Comparison of ENCODE assay signal across 11 cellular contexts in the genomic region with DNA sequence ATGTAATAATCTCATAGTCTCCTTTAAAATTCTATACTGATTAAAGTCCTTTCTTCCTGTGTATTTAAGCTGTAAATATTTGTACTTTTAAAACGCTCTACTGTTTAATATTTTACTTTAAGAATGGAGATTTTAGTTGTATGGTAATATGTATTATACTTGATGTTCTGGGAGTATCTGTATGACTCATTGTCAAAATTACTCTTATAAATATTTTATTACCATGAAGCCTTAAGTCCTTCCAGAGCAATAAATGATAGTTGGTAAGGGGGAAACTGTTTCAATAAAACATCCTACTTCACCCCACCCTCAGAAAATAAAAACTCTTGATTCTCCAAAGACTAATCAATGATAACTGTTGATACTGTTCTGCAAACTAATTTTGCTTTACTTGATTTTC. TPM values are rescaled to one million over a fixed set of nuclear protein-coding genes. Genes with fewer than 3 reads are reported as not detected.
A peak's percentile ranks its signal among the peaks of the same experiment; 100 is the strongest.
DNase-seq lines count a peak whose midpoint lies in the region; ATAC-seq, FAIRE-seq and TF ChIP-seq lines count a peak whose summit lies in the region.
"Had no signal": no experiment of that assay in that cellular context is flagged by ENCODE, and none has a peak within 500 bp of the region (broad histone marks: within the 10 kb centered on the region; RNA-seq: fewer than 3 reads in every experiment).

No MANE protein-coding gene starts in this region.

- peak; percentile 79 for FAIRE-seq in small intestine (lab: Jason Lieb, UNC)

- TF ChIP-seq POLR2A in HCT116 (IDR thresholded peaks at IDR 0.05; ENCODE audit: borderline replicate concordance, extremely low read depth, insufficient read depth, insufficient read length), result no peak

- ATAC-seq in HCT116 (no peak), HG02623 (IDR thresholded peaks at IDR 0.05; ENCODE audit: unreplicated experiment) (no peak), HG03135 (IDR thresholded peaks at IDR 0.05; ENCODE audit: unreplicated experiment) (no peak), GM21381 (IDR thresholded peaks at IDR 0.05; ENCODE audit: unreplicated experiment) (no peak)

- peak overlapping the region; percentile 87 for H2AFZ ChIP-seq in HCT116 (ENCODE audit: low read depth, low read length, poor library complexity, severe bottlenecking)
- no peak overlapping the region for H2AFZ ChIP-seq in hepatocyte

- peaks cover 0 to 3% of the 10 kb centered on the region in 2 experiments; a peak in 1 of 4 replicates for H3K4me1 ChIP-seq in HCT116 (ENCODE audit: control insufficient read depth in 1 of 2, insufficient read depth in 2 of 2, low read length in 2 of 2)
- H3K4me1 ChIP-seq in hepatocyte (ENCODE audit: insufficient read depth), result no peaks in the 10 kb centered on the region
- H3K4me1 ChIP-seq in small intestine (ENCODE audit: control insufficient read depth in 2 of 2, insufficient read depth in 1 of 2, low read depth in 1 of 2, low read length in 1 of 2), result no peaks in the 10 kb centered on the region
- H3K4me1 ChIP-seq: foreskin keratinocyte had no signal

- POLR2A ChIA-PET in HCT116 (lab: Charles Lee), result no interaction called here

- H3K27ac ChIP-seq in HCT116 (ENCODE audit: low read depth, low read length) (no peak overlapping the region), angular gyrus (ENCODE audit: low read depth, low read length) (peak overlapping the region; percentile 40), hepatocyte (peak overlapping the region; percentile 16), small intestine (ENCODE audit: low read depth in 1 of 2, low read length in 1 of 2) (no peak overlapping the region)
- H3K27ac ChIP-seq: cardiac muscle cell, foreskin keratinocyte, GM23248 had no signal

- peak overlapping the region; percentile 20; the same call in 1 of the 2 replicates for H3K4me2 ChIP-seq in HCT116 (ENCODE audit: low read length)
- peak overlapping the region; percentile 71 for H3K4me2 ChIP-seq in hepatocyte

- CTCF ChIA-PET in HCT116 (lab: Charles Lee), result interaction anchor here (0.6 to 2.8 kb wide), 9 partner anchors 8 to 1573 kb away, joined by 3 to 10 read pairs (median 4); no protein-coding TSS in a partner anchor

- H3K79me2 ChIP-seq in HCT116 (ENCODE audit: insufficient read depth, low read length), result no peaks in the 10 kb centered on the region
- H3K79me2 ChIP-seq in hepatocyte, result peaks cover 14% of the 10 kb centered on the region

- no peak for TF ChIP-seq RAD21 in HCT116 (IDR thresholded peaks at IDR 0.05; ENCODE audit: low read depth)

- TF ChIP-seq CTCF in HCT116 (IDR thresholded peaks at IDR 0.05 in 2 of 3, conservative IDR thresholded peaks at IDR 0.05 in 1 of 3; ENCODE audit: borderline replicate concordance in 1 of 3, insufficient read depth in 1 of 3, low read depth in 2 of 3, low read length in 2 of 3) (no peak), hepatocyte (IDR thresholded peaks at IDR 0.05; ENCODE audit: poor library complexity) (no peak)

- H3K36me3 ChIP-seq in HCT116 (ENCODE audit: control insufficient read depth in 1 of 2, insufficient read depth in 2 of 2, low read length in 2 of 2), result no peaks in the 10 kb centered on the region
- H3K36me3 ChIP-seq in hepatocyte (replicated peaks; ENCODE audit: insufficient read depth, low read depth), result no peaks in the 10 kb centered on the region
- H3K36me3 ChIP-seq in small intestine (ENCODE audit: control insufficient read depth in 2 of 2, insufficient read depth in 2 of 2, low read length in 2 of 2), result no peaks in the 10 kb centered on the region
- H3K36me3 ChIP-seq: cardiac muscle cell had no signal

- H3K9me3 ChIP-seq in HCT116 (ENCODE audit: control insufficient read depth in 1 of 2, insufficient read depth in 1 of 2, low read depth in 1 of 2, low read length in 2 of 2), result no peaks in the 10 kb centered on the region
- no peaks in the 10 kb centered on the region for H3K9me3 ChIP-seq in hepatocyte (ENCODE audit: low read depth)
- H3K9me3 ChIP-seq in small intestine (ENCODE audit: control insufficient read depth, low read depth), result no peaks in the 10 kb centered on the region

- no TSS peak for BruUV-seq in HCT116 (replicated peaks; lab: Mats Ljungman, UMichigan)

- no peak overlapping the region for H3K4me3 ChIP-seq in HCT116 (replicated peaks in 1 of 2; ENCODE audit: low read depth in 1 of 2, low read length in 2 of 2)
- peak overlapping the region; percentile 16 for H3K4me3 ChIP-seq in hepatocyte
- no peak overlapping the region for H3K4me3 ChIP-seq in small intestine (ENCODE audit: low read depth in 1 of 2, low read length in 2 of 2)
- H3K4me3 ChIP-seq: cardiac muscle cell, GM23248 had no signal

- H3K9ac ChIP-seq in HCT116 (ENCODE audit: low read length), result no peak overlapping the region
- H3K9ac ChIP-seq: GM23248 had no signal

- no peaks in the 10 kb centered on the region for H3K27me3 ChIP-seq in HCT116 (ENCODE audit: insufficient read depth, low read length)
- peaks cover 3% of the 10 kb centered on the region for H3K27me3 ChIP-seq in hepatocyte
- peaks cover 0 to 1% of the 10 kb centered on the region in 2 donors for H3K27me3 ChIP-seq in small intestine (ENCODE audit: control insufficient read depth in 2 of 2, insufficient read depth in 2 of 2, low read length in 2 of 2)
- H3K27me3 ChIP-seq: cardiac muscle cell had no signal

- DNase-seq in HCT116 (ENCODE audit: low read depth, low spot score), result no peak
- no peak for DNase-seq in hepatocyte (ENCODE audit: low spot score)
- no peak for DNase-seq in small intestine
- DNase-seq in dermis blood vessel endothelial cell, result no peak

- no peaks in the 10 kb centered on the region for H4K20me1 ChIP-seq in HCT116 (ENCODE audit: insufficient read depth)
- no peaks in the 10 kb centered on the region for H4K20me1 ChIP-seq in hepatocyte (ENCODE audit: insufficient read depth, poor library complexity, severe bottlenecking)

- H3K9me2 ChIP-seq in HCT116 (ENCODE audit: insufficient read depth), result no peaks in the 10 kb centered on the region
- H3K9me2 ChIP-seq in hepatocyte (replicated peaks; ENCODE audit: insufficient read depth), result no peaks in the 10 kb centered on the region

- RAD21 ChIA-PET in HCT116 (lab: Charles Lee; ENCODE audit: low non-redundant PET in 1 of 2, low total read pairs in 2 of 2, uncharacterized antibody in 2 of 2, unreplicated experiment in 2 of 2), result interaction anchor here in 1 of 2 experiments (0.8 kb wide), 1 partner anchor 534 kb away, joined by 3 read pairs; no protein-coding TSS in a partner anchor

- intact Hi-C loops in HCT116 (cut with micrococcal nuclease), result loop anchor here (1.0 to 5.0 kb wide), 4 partner anchors 536 to 1566 kb away; no protein-coding TSS in a partner anchor

- WGBS in hepatocyte (ENCODE audit: low lambda C conversion rate, missing lambda C conversion rate), result 14% methylated on average over 1 of the region's 1 CpG
- 6 to 29% (median 9%) methylated on average over 1 of the region's 1 CpG for WGBS in small intestine, 3 donors

TF ChIP-seq in HCT116, 20 proteins besides CTCF, POLR2A, EP300 and RAD21:
- TF ChIP-seq SP1 (IDR thresholded peaks at IDR 0.05; ENCODE audit: low read depth) (no peak), EZH2phosphoT487 (IDR thresholded peaks at IDR 0.05; ENCODE audit: borderline replicate concordance) (no peak), SRF (IDR thresholded peaks at IDR 0.05; ENCODE audit: low read depth) (no peak), EZH2 (IDR thresholded peaks at IDR 0.05) (no peak), ZFX (IDR thresholded peaks at IDR 0.05) (no peak), FOSL1 (IDR thresholded peaks at IDR 0.05; ENCODE audit: low read depth) (no peak), CBX3 (IDR thresholded peaks at IDR 0.05; ENCODE audit: low read depth) (no peak), YY1 (IDR thresholded peaks at IDR 0.05; ENCODE audit: extremely low read depth, insufficient replicate concordance, low read depth, low read length) (no peak), CEBPB (IDR thresholded peaks at IDR 0.05; ENCODE audit: low read depth) (no peak), ELF1 (IDR thresholded peaks at IDR 0.05; ENCODE audit: borderline replicate concordance, low read depth) (no peak)
- TF ChIP-seq, protein P1, sequence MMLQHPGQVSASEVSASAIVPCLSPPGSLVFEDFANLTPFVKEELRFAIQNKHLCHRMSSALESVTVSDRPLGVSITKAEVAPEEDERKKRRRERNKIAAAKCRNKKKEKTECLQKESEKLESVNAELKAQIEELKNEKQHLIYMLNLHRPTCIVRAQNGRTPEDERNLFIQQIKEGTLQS (IDR thresholded peaks at IDR 0.05), result no peak
- TF ChIP-seq, protein P2, sequence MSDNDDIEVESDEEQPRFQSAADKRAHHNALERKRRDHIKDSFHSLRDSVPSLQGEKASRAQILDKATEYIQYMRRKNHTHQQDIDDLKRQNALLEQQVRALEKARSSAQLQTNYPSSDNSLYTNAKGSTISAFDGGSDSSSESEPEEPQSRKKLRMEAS (IDR thresholded peaks at IDR 0.05), result no peak
- TF ChIP-seq, protein P3, sequence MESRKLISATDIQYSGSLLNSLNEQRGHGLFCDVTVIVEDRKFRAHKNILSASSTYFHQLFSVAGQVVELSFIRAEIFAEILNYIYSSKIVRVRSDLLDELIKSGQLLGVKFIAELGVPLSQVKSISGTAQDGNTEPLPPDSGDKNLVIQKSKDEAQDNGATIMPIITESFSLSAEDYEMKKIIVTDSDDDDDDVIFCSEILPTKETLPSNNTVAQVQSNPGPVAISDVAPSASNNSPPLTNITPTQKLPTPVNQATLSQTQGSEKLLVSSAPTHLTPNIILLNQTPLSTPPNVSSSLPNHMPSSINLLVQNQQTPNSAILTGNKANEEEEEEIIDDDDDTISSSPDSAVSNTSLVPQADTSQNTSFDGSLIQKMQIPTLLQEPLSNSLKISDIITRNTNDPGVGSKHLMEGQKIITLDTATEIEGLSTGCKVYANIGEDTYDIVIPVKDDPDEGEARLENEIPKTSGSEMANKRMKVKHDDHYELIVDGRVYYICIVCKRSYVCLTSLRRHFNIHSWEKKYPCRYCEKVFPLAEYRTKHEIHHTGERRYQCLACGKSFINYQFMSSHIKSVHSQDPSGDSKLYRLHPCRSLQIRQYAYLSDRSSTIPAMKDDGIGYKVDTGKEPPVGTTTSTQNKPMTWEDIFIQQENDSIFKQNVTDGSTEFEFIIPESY (IDR thresholded peaks at IDR 0.05; ENCODE audit: extremely low read depth, insufficient replicate concordance, low read length), result no peak
TF ChIP-seq in HCT116: peak in this region for 0.

RNA-seq across cellular contexts. Expression of a gene that starts 6.4 kb away (rescaled TPM):
- total RNA-seq in HCT116 (2021; ENCODE audit: unreplicated experiment), result 0.02 TPM
- not detected in 2 replicates for polyA plus RNA-seq in HCT116 (2012)
- 15.0 and 16.2 TPM in 2 replicates for total RNA-seq in hepatocyte
- 6.9 and 9.5 TPM in 2 replicates for polyA plus RNA-seq in hepatocyte
- under 1 TPM in 2 of 3 donors, not detected in 1; 0.27 to 0.72 TPM for polyA plus RNA-seq in small intestine
- total RNA-seq in dermis blood vessel endothelial cell, result 0.68 and 1.7 TPM in 2 replicates

Comparison
In these comparisons a context has a peak if more than half of its experiments do, and no peak if none do; other contexts are left out.
1. H3K27ac ChIP-seq: peak in angular gyrus (single experiment) and hepatocyte (single experiment); none in HCT116 (single experiment) and small intestine (0 of 2).